ENCODE assay signal across 8 cellular contexts in genomic region chrX:104565791-104566687, GRCh38. TPM values are rescaled to one million over a fixed set of nuclear protein-coding genes. Genes with fewer than 3 reads are reported as not detected.
A peak's percentile ranks its signal among the peaks of the same experiment; 100 is the strongest.
DNase-seq lines count a peak whose midpoint lies in the region; ATAC-seq and TF ChIP-seq lines count a peak whose summit lies in the region.

TSS of gene IL1RAPL2 (plus strand) at chrX:104566199.

- TF ChIP-seq POLR2A in esophagus muscularis mucosa (IDR thresholded peaks at IDR 0.05; ENCODE audit: low read depth): no peak
- TF ChIP-seq POLR2A in gastrocnemius medialis (IDR thresholded peaks at IDR 0.05): no peak

- no peak within 1 kb of the TSS for H3K4me2 ChIP-seq in Karpas-422 (ENCODE audit: low read depth, low read length, poor library complexity, severe bottlenecking)

- H2AFZ ChIP-seq in Karpas-422 (ENCODE audit: low read length): no peak within 1 kb of the TSS

- TF ChIP-seq CTCF in esophagus muscularis mucosa (IDR thresholded peaks at IDR 0.05): peak in 1 of 3 experiments; percentile 24
- no peak for TF ChIP-seq CTCF in gastrocnemius medialis (IDR thresholded peaks at IDR 0.05 in 4 of 5, conservative IDR thresholded peaks at IDR 0.05 in 1 of 5)

- H3K9ac ChIP-seq in Karpas-422 (ENCODE audit: low read length): no peak within 1 kb of the TSS

- H3K36me3 ChIP-seq in esophagus muscularis mucosa (no peaks in the 10 kb centered on the region), gastrocnemius medialis (no peaks in the 10 kb centered on the region), Karpas-422 (ENCODE audit: insufficient read depth, low read length) (no peaks in the 10 kb centered on the region)

- peaks cover 0 to 22% (median 0%) of the 10 kb centered on the region in 4 donors for H3K4me1 ChIP-seq in esophagus muscularis mucosa
- no peaks in the 10 kb centered on the region for H3K4me1 ChIP-seq in gastrocnemius medialis
- H3K4me1 ChIP-seq in Karpas-422 (ENCODE audit: low read length): no peaks in the 10 kb centered on the region

- H3K27me3 ChIP-seq in esophagus muscularis mucosa: peaks cover 0 to 44% (median 12%) of the 10 kb centered on the region in 4 donors
- H3K27me3 ChIP-seq in gastrocnemius medialis: peaks cover 0 to 15% (median 0%) of the 10 kb centered on the region in 3 donors
- no peaks in the 10 kb centered on the region for H3K27me3 ChIP-seq in Karpas-422 (ENCODE audit: low read length)

- H3K4me3 ChIP-seq in esophagus muscularis mucosa (peak within 1 kb of the TSS; percentile 24 to 38 (median 34)), gastrocnemius medialis (peak within 1 kb of the TSS in 1 of 4 donors; percentile 6), Karpas-422 (ENCODE audit: low read length) (no peak within 1 kb of the TSS)

- DNase-seq in activated CD4-positive, alpha-beta T cell treated with anti-CD3 and anti-CD28 coated beads for 48 hours: peak; percentile 41
- no peak for DNase-seq in activated CD4-positive, alpha-beta T cell treated with anti-CD3 and anti-CD28 coated beads for 4 hours
- peak; percentile 75 for DNase-seq in NCI-H526 treated with DMSO at 0.1 percent for 48 hours (lab: John Stamatoyannopoulos, UW)
- DNase-seq in esophagus muscularis mucosa (ENCODE audit: extremely low spot score): no peak
- peak in 8 of 10 donors; percentile 13 to 89 (median 46) for DNase-seq in posterior cingulate gyrus
- no peak for DNase-seq in gastrocnemius medialis
- no peak for DNase-seq in Karpas-422

- H4K20me1 ChIP-seq in Karpas-422 (ENCODE audit: insufficient read depth, low read depth, low read length): no peaks in the 10 kb centered on the region

- H3K9me2 ChIP-seq in Karpas-422 (replicated peaks; ENCODE audit: insufficient read depth, low read length): no peaks in the 10 kb centered on the region

- TF ChIP-seq EP300 in esophagus muscularis mucosa (IDR thresholded peaks at IDR 0.05): no peak

- no peaks in the 10 kb centered on the region for H3K79me2 ChIP-seq in Karpas-422 (ENCODE audit: low read length)

- intact Hi-C loops in esophagus muscularis mucosa (cut with DNase I): no loop called here
- intact Hi-C loops in posterior cingulate gyrus (cut with DNase I): no loop called here
- intact Hi-C loops in gastrocnemius medialis (cut with DNase I; ENCODE audit: low total_unique reads): no loop called here

- ATAC-seq in gastrocnemius medialis (no peak), HG03469 (IDR thresholded peaks at IDR 0.05; ENCODE audit: unreplicated experiment) (no peak)

- H3K27ac ChIP-seq in esophagus muscularis mucosa (replicated peaks in 1 of 4): no peak within 1 kb of the TSS
- H3K27ac ChIP-seq in gastrocnemius medialis: no peak within 1 kb of the TSS
- no peak within 1 kb of the TSS for H3K27ac ChIP-seq in Karpas-422 (ENCODE audit: low read length)

- H3K9me3 ChIP-seq in esophagus muscularis mucosa (no peaks in the 10 kb centered on the region), gastrocnemius medialis (no peaks in the 10 kb centered on the region), Karpas-422 (ENCODE audit: low read length) (peaks cover 3% of the 10 kb centered on the region; the same call in 1 of the 2 replicates)

- 21% methylated on average over 39 of the region's 48 CpGs for WGBS in esophagus muscularis mucosa

- in situ Hi-C loops in gastrocnemius medialis (cut with MboI; ENCODE audit: low sequenced_read_pairs in 4 of 4): no loop called here

RNA-seq across cellular contexts. Expression of gene IL1RAPL2, which starts in this region (rescaled TPM):
- total RNA-seq in esophagus muscularis mucosa: 1 to 10 TPM in 1 of 4 donors, under 1 TPM in 3; 0.50 to 1.3 (median 0.67) TPM
- not detected for total RNA-seq in gastrocnemius medialis
- not detected in 2 replicates for total RNA-seq in Karpas-422 (2014; rRNA removed; shearing (Covaris generic); ENCODE audit: low replicate concordance)

Comparison
In these comparisons a context has a peak if more than half of its experiments do, and no peak if none do; other contexts are left out.
1. DNase-seq: peak in activated CD4-positive, alpha-beta T cell treated with anti-CD3 and anti-CD28 coated beads for 48 hours (single experiment), NCI-H526 treated with DMSO at 0.1 percent for 48 hours (single experiment) and posterior cingulate gyrus (8 of 10); none in activated CD4-positive, alpha-beta T cell treated with anti-CD3 and anti-CD28 coated beads for 4 hours (0 of 2), esophagus muscularis mucosa (single experiment), gastrocnemius medialis (0 of 2) and Karpas-422 (single experiment).